Comparison of ENCODE assay signal across 1 cellular context in the genomic region with DNA sequence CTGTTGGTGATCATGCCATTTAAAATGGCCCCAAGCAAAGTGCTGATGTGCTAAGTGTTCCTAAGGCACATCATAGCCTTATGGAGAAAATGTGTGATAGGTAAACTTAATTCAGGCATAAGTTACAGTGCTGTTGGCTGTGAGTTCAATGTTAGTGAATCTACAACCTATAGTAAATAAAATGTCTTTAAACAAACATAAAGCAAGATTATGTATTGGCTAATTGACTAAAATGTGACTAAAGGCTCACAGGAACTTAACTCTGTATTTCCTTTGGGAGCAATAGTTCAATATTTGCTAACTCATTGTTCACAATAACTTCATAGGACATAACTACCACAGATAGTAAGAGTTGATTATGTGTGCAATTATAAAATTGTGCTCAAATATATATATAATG.
TF ChIP-seq lines count a peak whose summit lies in the region.

No MANE protein-coding gene starts in this region.

TF ChIP-seq in HepG2, 621 proteins besides CTCF, POLR2A, EP300 and RAD21 (continued from another document):
- TF ChIP-seq, protein P1, sequence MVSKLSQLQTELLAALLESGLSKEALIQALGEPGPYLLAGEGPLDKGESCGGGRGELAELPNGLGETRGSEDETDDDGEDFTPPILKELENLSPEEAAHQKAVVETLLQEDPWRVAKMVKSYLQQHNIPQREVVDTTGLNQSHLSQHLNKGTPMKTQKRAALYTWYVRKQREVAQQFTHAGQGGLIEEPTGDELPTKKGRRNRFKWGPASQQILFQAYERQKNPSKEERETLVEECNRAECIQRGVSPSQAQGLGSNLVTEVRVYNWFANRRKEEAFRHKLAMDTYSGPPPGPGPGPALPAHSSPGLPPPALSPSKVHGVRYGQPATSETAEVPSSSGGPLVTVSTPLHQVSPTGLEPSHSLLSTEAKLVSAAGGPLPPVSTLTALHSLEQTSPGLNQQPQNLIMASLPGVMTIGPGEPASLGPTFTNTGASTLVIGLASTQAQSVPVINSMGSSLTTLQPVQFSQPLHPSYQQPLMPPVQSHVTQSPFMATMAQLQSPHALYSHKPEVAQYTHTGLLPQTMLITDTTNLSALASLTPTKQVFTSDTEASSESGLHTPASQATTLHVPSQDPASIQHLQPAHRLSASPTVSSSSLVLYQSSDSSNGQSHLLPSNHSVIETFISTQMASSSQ (IDR thresholded peaks at IDR 0.05; ENCODE audit: low read depth): peak; percentile 64
- TF ChIP-seq, protein P1 (CRISPR knock-in tag; IDR thresholded peaks at IDR 0.05; ENCODE audit: borderline replicate concordance): no peak
- peak; percentile 49; the same call in 1 of the 2 replicates for TF ChIP-seq PPARG (CRISPR knock-in tag; conservative IDR thresholded peaks at IDR 0.05)
- TF ChIP-seq, protein P2, sequence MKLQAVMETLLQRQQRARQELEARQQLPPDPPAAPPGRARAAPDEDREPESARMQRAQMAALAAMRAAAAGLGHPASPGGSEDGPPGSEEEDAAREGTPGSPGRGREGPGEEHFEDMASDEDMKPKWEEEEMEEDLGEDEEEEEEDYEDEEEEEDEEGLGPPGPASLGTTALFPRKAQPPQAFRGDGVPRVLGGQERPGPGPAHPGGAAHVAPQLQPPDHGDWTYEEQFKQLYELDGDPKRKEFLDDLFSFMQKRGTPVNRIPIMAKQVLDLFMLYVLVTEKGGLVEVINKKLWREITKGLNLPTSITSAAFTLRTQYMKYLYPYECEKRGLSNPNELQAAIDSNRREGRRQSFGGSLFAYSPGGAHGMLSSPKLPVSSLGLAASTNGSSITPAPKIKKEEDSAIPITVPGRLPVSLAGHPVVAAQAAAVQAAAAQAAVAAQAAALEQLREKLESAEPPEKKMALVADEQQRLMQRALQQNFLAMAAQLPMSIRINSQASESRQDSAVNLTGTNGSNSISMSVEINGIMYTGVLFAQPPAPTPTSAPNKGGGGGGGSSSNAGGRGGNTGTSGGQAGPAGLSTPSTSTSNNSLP (IDR thresholded peaks at IDR 0.05; ENCODE audit: low read depth, low read length): peak; percentile 71
- peak; percentile 29; the same call in 1 of the 2 replicates for TF ChIP-seq HHEX (CRISPR knock-in tag; IDR thresholded peaks at IDR 0.05)
- TF ChIP-seq ELF3 (CRISPR knock-in tag; IDR thresholded peaks at IDR 0.05): 0 out of 2 replicates have a peak, but pooled peaks have one; percentile 13
- TF ChIP-seq NFE2L2 (IDR thresholded peaks at IDR 0.05; ENCODE audit: low read length): peak; percentile 26; the same call in 1 of the 2 replicates
- TF ChIP-seq HDAC2 (CRISPR knock-in tag; IDR thresholded peaks at IDR 0.05): 0 out of 2 replicates have a peak, but pooled peaks have one; percentile 16
- 0 out of 2 replicates have a peak, but pooled peaks have one; percentile 12 for TF ChIP-seq ATF1 (CRISPR knock-in tag; IDR thresholded peaks at IDR 0.05)
- no peak for TF ChIP-seq TCF7 (IDR thresholded peaks at IDR 0.05; ENCODE audit: low read depth)
TF ChIP-seq in HepG2: peak in this region for 24.
